In the genomic region with DNA sequence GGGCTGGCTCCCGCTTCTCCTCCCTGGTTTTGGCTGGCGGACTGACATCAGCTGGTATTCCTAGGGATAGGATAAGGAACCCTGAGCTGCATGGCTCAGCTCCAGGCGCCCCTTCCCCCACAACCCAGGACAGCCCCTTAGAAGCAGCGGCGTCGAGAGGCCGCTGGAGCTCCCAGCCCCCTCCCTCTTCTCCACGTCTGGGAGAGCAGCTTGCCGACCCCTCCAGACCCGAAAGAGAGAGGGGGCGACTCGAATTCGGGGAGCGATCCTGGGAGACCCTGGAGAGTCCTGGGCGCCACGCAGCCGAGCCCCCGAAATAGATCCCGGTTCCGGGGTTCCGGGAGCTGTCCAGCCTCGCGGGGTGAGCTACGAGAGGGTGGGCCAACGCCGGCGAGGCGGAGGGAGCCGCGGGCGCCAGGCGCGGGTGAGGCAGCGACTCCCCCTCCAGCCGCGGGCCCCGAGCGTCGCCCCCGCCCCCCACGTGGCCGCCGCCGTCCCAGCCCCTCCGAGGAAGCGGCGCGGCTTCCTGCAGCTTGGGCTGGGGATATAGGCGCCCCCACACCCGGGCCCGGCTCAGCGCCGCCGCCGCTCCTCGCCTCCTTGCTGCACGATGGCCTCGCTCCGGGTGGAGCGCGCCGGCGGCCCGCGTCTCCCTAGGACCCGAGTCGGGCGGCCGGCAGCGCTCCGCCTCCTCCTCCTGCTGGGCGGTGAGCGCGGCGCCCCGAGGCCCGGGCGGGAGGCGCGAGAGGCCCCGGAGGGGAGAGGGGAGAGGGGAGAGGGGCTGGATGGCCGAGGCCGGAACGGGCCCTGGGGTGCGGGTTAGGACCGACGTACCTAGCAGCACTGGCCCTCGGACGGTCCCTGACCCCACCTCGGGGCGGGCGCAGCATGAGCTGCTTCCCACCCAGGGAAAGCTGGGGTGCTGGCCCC, we compare ENCODE assay signal across 8 cellular contexts. TPM values are rescaled to one million over a fixed set of nuclear protein-coding genes. Genes with fewer than 3 reads are reported as not detected.
DNase-seq lines count a peak whose midpoint lies in the region; FAIRE-seq and TF ChIP-seq lines count a peak whose summit lies in the region.
"Had no signal": no experiment of that assay in that cellular context is flagged by ENCODE, and none has a peak within 500 bp of the region (broad histone marks: within the 10 kb centered on the region; RNA-seq: fewer than 3 reads in every experiment).

A gene with protein sequence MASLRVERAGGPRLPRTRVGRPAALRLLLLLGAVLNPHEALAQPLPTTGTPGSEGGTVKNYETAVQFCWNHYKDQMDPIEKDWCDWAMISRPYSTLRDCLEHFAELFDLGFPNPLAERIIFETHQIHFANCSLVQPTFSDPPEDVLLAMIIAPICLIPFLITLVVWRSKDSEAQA (plus strand): TSS at position 576 of the 930 bp plus-strand sequence. CDS start 35 bp downstream, at position 611.

- H3K9ac ChIP-seq in OCI-LY3 (ENCODE audit: low read length) (peak within 1 kb of the TSS; percentile 28; the same call in 1 of the 2 replicates), endodermal cell (ENCODE audit: extremely low read depth, low read length, poor library complexity, severe bottlenecking) (no peak within 1 kb of the TSS)

- DNase-seq in GM12864 (ENCODE audit: low read depth) (no peak), endodermal cell (peak; percentile 84), mucosa of gallbladder (ENCODE audit: low spot score) (no peak), urothelium cell line (ENCODE audit: low spot score) (peak; percentile 49), H54 (ENCODE audit: insufficient read length, low spot score) (no peak)
- DNase-seq in activated CD4-positive, alpha-beta memory T cell treated with anti-CD3 and anti-CD28 coated beads, Interleukin-2, amount 10 ng/mL, durations not matched to agents 7 days and 5 days, result no peak

- H3K36me3 Mint-ChIP-seq in endodermal cell (ENCODE audit: low read depth), result no peaks in the 10 kb centered on the region
- H3K36me3 Mint-ChIP-seq in activated CD4-positive, alpha-beta memory T cell treated with anti-CD3 and anti-CD28 coated beads, Interleukin-2, amount 10 ng/mL, durations not matched to agents 7 days and 5 days (ENCODE audit: low read depth), result no peaks in the 10 kb centered on the region

- peak within 1 kb of the TSS; percentile 39 for H3K4me3 ChIP-seq in GM12864 (ENCODE audit: low read depth, low read length)
- peak within 1 kb of the TSS; percentile 22; the same call in 1 of the 2 replicates for H3K4me3 ChIP-seq in OCI-LY3 (ENCODE audit: low read length)
- peak within 1 kb of the TSS; percentile 58 for H3K4me3 ChIP-seq in endodermal cell (ENCODE audit: low read length)

- peak within 1 kb of the TSS; percentile 70 for H3K4me2 ChIP-seq in OCI-LY3 (ENCODE audit: low read length)

- H3K4me1 Mint-ChIP-seq in endodermal cell, result peaks cover 7% of the 10 kb centered on the region
- peaks cover 7% of the 10 kb centered on the region for H3K4me1 Mint-ChIP-seq in activated CD4-positive, alpha-beta memory T cell treated with anti-CD3 and anti-CD28 coated beads, Interleukin-2, amount 10 ng/mL, durations not matched to agents 7 days and 5 days

- H3K27ac Mint-ChIP-seq in endodermal cell, result no peak within 1 kb of the TSS
- H3K27ac Mint-ChIP-seq in activated CD4-positive, alpha-beta memory T cell treated with anti-CD3 and anti-CD28 coated beads, Interleukin-2, amount 10 ng/mL, durations not matched to agents 7 days and 5 days, result no peak within 1 kb of the TSS

- POLR2A ChIA-PET in activated CD4-positive, alpha-beta memory T cell treated with anti-CD3 and anti-CD28 coated beads, Interleukin-2, amount 10 ng/mL, durations not matched to agents 7 days and 5 days (lab: Charles Lee), result interaction anchor here (1.0 to 3.2 kb wide), 5 partner anchors 11 to 73 kb away, joined by 3 to 13 read pairs (median 3); partner anchors contain the start of gene VPS25

- H3K9me3 ChIP-seq in OCI-LY3 (ENCODE audit: insufficient read depth, low read length) (no peaks in the 10 kb centered on the region), endodermal cell (ENCODE audit: control insufficient read depth, low read length) (no peaks in the 10 kb centered on the region)

- H3K4me1 ChIP-seq in OCI-LY3 (ENCODE audit: low read length), result peaks cover 30% of the 10 kb centered on the region
- H3K4me1 ChIP-seq in endodermal cell (ENCODE audit: control insufficient read depth, insufficient read depth, low read length), result peaks cover 4% of the 10 kb centered on the region

- H4K20me1 ChIP-seq in OCI-LY3 (ENCODE audit: insufficient read depth, low read length), result no peaks in the 10 kb centered on the region

- WGBS in endodermal cell (ENCODE audit: insufficient coverage in 1 of 2, insufficient read length in 1 of 2), 2 experiments, result 6% methylated on average over 91 of the region's 92 CpGs; no CpG with 5 or more reads in 1 of the 2 experiments

- CTCF ChIA-PET in activated CD4-positive, alpha-beta memory T cell treated with anti-CD3 and anti-CD28 coated beads, Interleukin-2, amount 10 ng/mL, durations not matched to agents 7 days and 5 days (lab: Charles Lee), result interaction anchor here (0.9 to 6.5 kb wide), 6 partner anchors 9 to 183 kb away, joined by 3 to 93 read pairs (median 4); partner anchors contain the start of gene PSMC3IP

- H3K27me3 ChIP-seq in OCI-LY3 (ENCODE audit: low read depth, low read length), result no peaks in the 10 kb centered on the region
- peaks cover 49% of the 10 kb centered on the region for H3K27me3 ChIP-seq in endodermal cell (ENCODE audit: control insufficient read depth, insufficient read depth, low read length, poor library complexity, severe bottlenecking)

- H3K27ac ChIP-seq in OCI-LY3 (ENCODE audit: low read length), result peak within 1 kb of the TSS; percentile 17; the same call in 1 of the 2 replicates
- no peak within 1 kb of the TSS for H3K27ac ChIP-seq in endodermal cell (ENCODE audit: low read depth, low read length)

- H3K27me3 Mint-ChIP-seq in endodermal cell (ENCODE audit: insufficient read depth), result peaks cover 47% of the 10 kb centered on the region
- H3K27me3 Mint-ChIP-seq in activated CD4-positive, alpha-beta memory T cell treated with anti-CD3 and anti-CD28 coated beads, Interleukin-2, amount 10 ng/mL, durations not matched to agents 7 days and 5 days, result peaks cover 62% of the 10 kb centered on the region

- H2AFZ ChIP-seq in OCI-LY3 (ENCODE audit: low read depth, low read length), result no peak within 1 kb of the TSS; the same call in 1 of the 2 replicates

- FAIRE-seq in urothelium cell line (lab: Jason Lieb, UNC) (no peak), H54 (lab: Jason Lieb, UNC) (no peak)

- TF ChIP-seq CTCF in GM12864 (IDR thresholded peaks at IDR 0.05; ENCODE audit: low read depth, low read length, missing control alignments), result no peak
- no peak for TF ChIP-seq CTCF in OCI-LY3 (IDR thresholded peaks at IDR 0.05; ENCODE audit: low read depth, low read length)
- TF ChIP-seq CTCF in endodermal cell (conservative IDR thresholded peaks at IDR 0.05), result no peak

- no peak for TF ChIP-seq POLR2A in H54 (IDR thresholded peaks at IDR 0.05; ENCODE audit: low read depth, low read length)

- no peaks in the 10 kb centered on the region for H3K79me2 ChIP-seq in OCI-LY3 (ENCODE audit: low read length)

- H3K36me3 ChIP-seq in OCI-LY3 (replicated peaks; ENCODE audit: low read depth, low read length) (no peaks in the 10 kb centered on the region), endodermal cell (ENCODE audit: control insufficient read depth, insufficient read depth, low read length) (no peaks in the 10 kb centered on the region)

- H3K4me3 Mint-ChIP-seq in endodermal cell, result peak within 1 kb of the TSS; percentile 54
- H3K4me3 Mint-ChIP-seq in activated CD4-positive, alpha-beta memory T cell treated with anti-CD3 and anti-CD28 coated beads, Interleukin-2, amount 10 ng/mL, durations not matched to agents 7 days and 5 days, result no peak within 1 kb of the TSS

- H3K9me3 Mint-ChIP-seq in endodermal cell, result no peaks in the 10 kb centered on the region
- no peaks in the 10 kb centered on the region for H3K9me3 Mint-ChIP-seq in activated CD4-positive, alpha-beta memory T cell treated with anti-CD3 and anti-CD28 coated beads, Interleukin-2, amount 10 ng/mL, durations not matched to agents 7 days and 5 days

RNA-seq across cellular contexts. Expression of the gene that starts here (rescaled TPM):
- total RNA-seq in endodermal cell (1 to 10 TPM; 4.9 to 5.1 TPM), mucosa of gallbladder (22.7 TPM)
- 11.1 TPM for polyA plus RNA-seq in endodermal cell (2013, experiment 1 of 2)
- 7.9 TPM for polyA plus RNA-seq in endodermal cell (2013, experiment 2 of 2)
- not detected for total RNA-seq in activated CD4-positive, alpha-beta memory T cell treated with anti-CD3 and anti-CD28 coated beads, Interleukin-2, amount 10 ng/mL, durations not matched to agents 7 days and 5 days
- total RNA-seq: T-helper 2 cell treated with Interferon-gamma antibody and Interleukin-4, amounts not matched to agents 100 ng/mL and 5 ng/mL, for 36 hours had no signal

Comparison
In these comparisons a context has a peak if more than half of its experiments do, and no peak if none do; other contexts are left out.
1. RNA of the gene that starts here (total RNA-seq): 22.7 TPM in mucosa of gallbladder (single experiment) and 4.9 to 5.1 TPM in endodermal cell; not detected in activated CD4-positive, alpha-beta memory T cell treated with anti-CD3 and anti-CD28 coated beads, Interleukin-2, amount 10 ng/mL, durations not matched to agents 7 days and 5 days; every median in the first group is over 4 times any median in the second.
2. DNase-seq: peak in endodermal cell (single experiment) and urothelium cell line (single experiment); none in GM12864 (single experiment), mucosa of gallbladder (single experiment), activated CD4-positive, alpha-beta memory T cell treated with anti-CD3 and anti-CD28 coated beads, Interleukin-2, amount 10 ng/mL, durations not matched to agents 7 days and 5 days (single experiment) and H54 (single experiment).
3. Peak in every context shown above with its lines, with median percentiles within 50 percentile points of each other: H3K4me3 ChIP-seq.